In the genomic region with DNA sequence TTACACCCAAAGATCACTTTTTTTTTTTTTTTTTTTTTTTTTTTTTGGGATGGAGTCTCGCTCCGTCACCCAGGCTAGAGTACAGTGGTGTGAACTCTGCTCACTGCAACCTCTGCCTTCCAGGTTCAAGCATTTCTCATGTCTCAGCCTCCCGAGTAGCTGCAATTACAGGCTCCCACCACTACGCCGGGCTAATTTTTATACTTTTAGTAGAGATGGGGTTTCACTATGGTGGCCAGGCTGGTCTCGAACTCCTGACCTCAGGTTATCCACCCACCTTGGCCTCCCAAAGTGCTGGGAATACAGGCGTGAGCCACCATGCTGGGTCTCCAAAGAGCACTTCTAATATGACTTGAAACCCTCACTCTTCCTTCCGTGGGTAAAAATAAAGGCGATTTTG, we compare ENCODE assay signal across 7 cellular contexts.
DNase-seq lines count a peak whose midpoint lies in the region; ATAC-seq and TF ChIP-seq lines count a peak whose summit lies in the region.
"Not testable (repeated sequence)": the region's sequence is repeated elsewhere in the genome, so short reads cannot be mapped to it uniquely, and the experiment has no call there.

No MANE protein-coding gene starts in this region.

- H3K9me3 Mint-ChIP-seq in GM23338; glutamatergic neuron (ENCODE audit: unreplicated experiment); neural crest cell: not testable (repeated sequence)

- H3K4me2 ChIP-seq in GM23338; OCI-LY1 (ENCODE audit: low read length); SK-N-SH: not testable (repeated sequence)

- H3F3A ChIP-seq in GM23338 (replicated peaks; ENCODE audit: low read depth); OCI-LY1 (ENCODE audit: insufficient read depth, low read length); SK-N-SH (replicated peaks; ENCODE audit: insufficient read depth): not testable (repeated sequence)

- not testable (repeated sequence) for H3K9me3 ChIP-seq in BE2C; OCI-LY1 (ENCODE audit: low read length); SK-N-SH

- not testable (repeated sequence) for H3K36me3 ChIP-seq in BE2C; GM23338 (ENCODE audit: insufficient read depth); OCI-LY1 (ENCODE audit: insufficient read depth, low read length); SK-N-SH (replicated peaks in 1 of 2; ENCODE audit: control insufficient read depth in 1 of 2, insufficient read depth in 2 of 2, low read length in 1 of 2)

- not testable (repeated sequence) for DNase-seq in BE2C; GM23338 (ENCODE audit: low spot score); SK-N-SH; glutamatergic neuron; neural crest cell (ENCODE audit: low read depth, low spot score)
- peak; percentile 43 for DNase-seq in NAMALWA (ENCODE audit: low spot score)

- H3K4me3 Mint-ChIP-seq in GM23338; glutamatergic neuron (ENCODE audit: unreplicated experiment); neural crest cell: not testable (repeated sequence)

- not testable (repeated sequence) for H2AFZ ChIP-seq in GM23338; OCI-LY1 (ENCODE audit: low read length); SK-N-SH (ENCODE audit: low read depth)

- H3K27ac Mint-ChIP-seq in GM23338; glutamatergic neuron (ENCODE audit: unreplicated experiment); neural crest cell (ENCODE audit: unreplicated experiment): not testable (repeated sequence)

- ATAC-seq in GM23338: peak; percentile 45; the same call in 2 of the 3 replicates

- not testable (repeated sequence) for H3K9me2 ChIP-seq in GM23338 (ENCODE audit: insufficient read depth); OCI-LY1 (ENCODE audit: low read depth, low read length); SK-N-SH

- not testable (repeated sequence) for H4K20me1 ChIP-seq in GM23338 (replicated peaks; ENCODE audit: insufficient read depth); OCI-LY1 (ENCODE audit: insufficient read depth, low read length); SK-N-SH (ENCODE audit: insufficient read depth)

- H3K9ac ChIP-seq in OCI-LY1 (ENCODE audit: low read length); SK-N-SH: not testable (repeated sequence)

- not testable (repeated sequence) for H3K4me3 ChIP-seq in BE2C (ENCODE audit: low read depth, low read length); GM23338; OCI-LY1 (ENCODE audit: low read depth, low read length, poor library complexity, severe bottlenecking); SK-N-SH (ENCODE audit: low read depth in 2 of 2, low read length in 1 of 2)

- TF ChIP-seq EP300 in SK-N-SH (IDR thresholded peaks at IDR 0.05; ENCODE audit: borderline replicate concordance in 1 of 2, low read depth in 1 of 2, low read length in 1 of 2): not testable (repeated sequence)

- peaks cover 53% of the 10 kb centered on the region for H3K27me3 ChIP-seq in BE2C
- not testable (repeated sequence) for H3K27me3 ChIP-seq in GM23338 (ENCODE audit: insufficient read depth); OCI-LY1 (ENCODE audit: insufficient read depth, low read length)
- peaks cover 30% of the 10 kb centered on the region for H3K27me3 ChIP-seq in SK-N-SH (ENCODE audit: insufficient read depth)

- CTCF ChIA-PET in SK-N-SH (lab: Yijun Ruan, JAX): not testable (repeated sequence)

- H3K27me3 Mint-ChIP-seq in GM23338 (ENCODE audit: insufficient read depth, low read depth, poor library complexity); glutamatergic neuron (ENCODE audit: unreplicated experiment); neural crest cell (ENCODE audit: low read depth): not testable (repeated sequence)

- H3K4me1 Mint-ChIP-seq in GM23338; glutamatergic neuron (ENCODE audit: low read depth, unreplicated experiment): not testable (repeated sequence)
- H3K4me1 Mint-ChIP-seq in neural crest cell: peaks cover 20% of the 10 kb centered on the region

- H3K36me3 Mint-ChIP-seq in GM23338 (ENCODE audit: low read depth); glutamatergic neuron (ENCODE audit: unreplicated experiment); neural crest cell (ENCODE audit: low read depth): not testable (repeated sequence)

- not testable (repeated sequence) for H3K4me1 ChIP-seq in BE2C; GM23338 (ENCODE audit: insufficient read depth); OCI-LY1 (ENCODE audit: insufficient read depth, low read length, severe bottlenecking); SK-N-SH (ENCODE audit: control insufficient read depth in 1 of 2, insufficient read depth in 2 of 2, low read depth in 1 of 2, low read length in 1 of 2)

- TF ChIP-seq RAD21 in SK-N-SH (IDR thresholded peaks at IDR 0.05; ENCODE audit: low read length): not testable (repeated sequence)

- 0 out of 2 replicates have a peak, but pooled peaks have one; percentile 5 for TF ChIP-seq CTCF in BE2C (IDR thresholded peaks at IDR 0.05; ENCODE audit: low read depth, low read length)
- peak in 1 of 2 experiments; percentile 40; a peak in 1 of 4 replicates for TF ChIP-seq CTCF in GM23338 (conservative IDR thresholded peaks at IDR 0.05; ENCODE audit: low read depth in 2 of 2)
- TF ChIP-seq CTCF in OCI-LY1 (IDR thresholded peaks at IDR 0.05; ENCODE audit: low read length): peak; percentile 25; the same call in 1 of the 2 replicates
- peak; percentile 31; the same call in 1 of the 2 replicates for TF ChIP-seq CTCF in SK-N-SH (IDR thresholded peaks at IDR 0.05)
- TF ChIP-seq CTCF in glutamatergic neuron (IDR thresholded peaks at IDR 0.05; ENCODE audit: partially characterized antibody, unreplicated experiment): peak; percentile 57
- TF ChIP-seq CTCF in neural crest cell (conservative IDR thresholded peaks at IDR 0.05): peak; percentile 47

- POLR2A ChIA-PET in SK-N-SH (lab: Yijun Ruan, JAX): not testable (repeated sequence)

- not testable (repeated sequence) for H3K79me2 ChIP-seq in GM23338 (replicated peaks; ENCODE audit: insufficient read depth); OCI-LY1 (ENCODE audit: insufficient read depth, low read length); SK-N-SH (ENCODE audit: insufficient read depth)

- 2% methylated on average over 9 of the region's 9 CpGs for whole genome bisulfite sequencing in SK-N-SH (ENCODE audit: low lambda C conversion rate)

- H3K27ac ChIP-seq in GM23338 (ENCODE audit: low read depth); OCI-LY1 (ENCODE audit: low read depth, low read length, poor library complexity, severe bottlenecking); SK-N-SH (ENCODE audit: low read depth in 2 of 2, low read length in 1 of 2): not testable (repeated sequence)
